Comparison of ENCODE assay signal across 30 cellular contexts in the genomic region with DNA sequence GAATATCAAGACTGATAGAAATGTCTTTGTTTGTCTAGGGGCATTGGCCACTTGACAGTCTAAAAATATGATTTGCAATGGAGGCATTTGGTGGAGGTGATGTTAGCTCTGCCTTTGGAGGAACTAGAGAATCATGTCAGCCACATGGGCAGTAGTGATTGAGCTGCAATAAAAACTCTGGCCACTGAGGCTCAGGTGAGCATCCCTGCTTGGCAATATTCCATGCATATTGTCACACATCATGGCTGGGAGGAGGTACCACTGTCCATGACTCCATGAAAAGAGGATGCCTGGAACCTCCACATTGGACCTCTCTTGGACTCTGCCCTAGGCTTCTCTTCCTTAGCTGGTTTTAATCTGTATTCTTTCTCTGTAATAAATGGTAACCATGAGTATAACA. TPM values are rescaled to one million over a fixed set of nuclear protein-coding genes. Genes with fewer than 3 reads are reported as not detected.
DNase-seq lines count a peak whose midpoint lies in the region; ATAC-seq, FAIRE-seq and TF ChIP-seq lines count a peak whose summit lies in the region.
"Had no signal": no experiment of that assay in that cellular context is flagged by ENCODE, and none has a peak within 500 bp of the region (broad histone marks: within the 10 kb centered on the region; RNA-seq: fewer than 3 reads in every experiment).

No MANE protein-coding gene starts in this region.

- in situ Hi-C loops in GM12878 (cut with MboI): loop anchor here (25.0 kb wide), 1 partner anchor 1745 kb away; no protein-coding TSS in a partner anchor

- BruUV-seq in GM12878 (replicated peaks; lab: Mats Ljungman, UMichigan): no TSS peak

- no peaks in the 10 kb centered on the region; a peak in 1 of 4 replicates for H3K27me3 ChIP-seq in GM12878 (replicated peaks in 1 of 2; ENCODE audit: control insufficient read depth in 2 of 2, insufficient read depth in 2 of 2, low read length in 1 of 2)

- H3K27me3 Mint-ChIP-seq in natural killer cell treated with Interleukin-12 subunit alpha and Interleukin-12 subunit beta and Interleukin-15 and Interleukin-18, amount 100 ng/mL, for 72 hours: peaks cover 6 to 20% of the 10 kb centered on the region in 2 donors
- H3K27me3 Mint-ChIP-seq in natural killer cell (ENCODE audit: low read depth in 2 of 2): peaks cover 32 to 53% of the 10 kb centered on the region in 2 donors
- peaks cover 5% of the 10 kb centered on the region for H3K27me3 Mint-ChIP-seq in IgD-negative memory B cell
- H3K27me3 Mint-ChIP-seq in stimulated activated naive B cell treated with anti-CD40 and anti-IgM and Interleukin-4, amounts not matched to agents 10 μg/mL and 1 μg/mL and 100 μg/mL, for 72 hours: no peaks in the 10 kb centered on the region
- H3K27me3 Mint-ChIP-seq in endothelial cell (ENCODE audit: unreplicated experiment): peaks cover 3% of the 10 kb centered on the region

- no peaks in the 10 kb centered on the region for H4K20me1 ChIP-seq in GM12878 (ENCODE audit: control insufficient read depth, insufficient read depth)

- SMC1A ChIA-PET in GM12878 (lab: Charles Lee; ENCODE audit: uncharacterized antibody, unreplicated experiment): interaction anchor here (0.9 to 8.6 kb wide), 7 partner anchors 13 to 40 kb away, joined by 3 to 319 read pairs (median 6); no protein-coding TSS in a partner anchor

- ATAC-seq in natural killer cell treated with Interleukin-12 subunit alpha and Interleukin-12 subunit beta and Interleukin-15 and Interleukin-18, amount 100 ng/mL, for 72 hours: no peak
- ATAC-seq in natural killer cell: no peak
- ATAC-seq in GM12878: no peak
- no peak for ATAC-seq in stimulated activated naive B cell treated with anti-CD40 and anti-IgM and Interleukin-4, amounts not matched to agents 10 μg/mL and 1 μg/mL and 100 μg/mL, for 72 hours (replicated peaks)
- no peak for ATAC-seq in HG03457 (IDR thresholded peaks at IDR 0.05; ENCODE audit: unreplicated experiment)
- ATAC-seq in GM19324 (IDR thresholded peaks at IDR 0.05; ENCODE audit: low FRiP score, unreplicated experiment): no peak

- CTCF ChIA-PET in GM12878 (lab: Yijun Ruan, JAX): interaction anchor here (1.2 to 1.8 kb wide), 3 partner anchors 9 to 40 kb away, joined by 3 to 12 read pairs (median 6); no protein-coding TSS in a partner anchor

- H3K36me3 Mint-ChIP-seq in natural killer cell treated with Interleukin-12 subunit alpha and Interleukin-12 subunit beta and Interleukin-15 and Interleukin-18, amount 100 ng/mL, for 72 hours: peaks cover 9% of the 10 kb centered on the region
- peaks cover 6% of the 10 kb centered on the region for H3K36me3 Mint-ChIP-seq in natural killer cell
- H3K36me3 Mint-ChIP-seq in IgD-negative memory B cell: no peaks in the 10 kb centered on the region
- H3K36me3 Mint-ChIP-seq in stimulated activated naive B cell treated with anti-CD40 and anti-IgM and Interleukin-4, amounts not matched to agents 10 μg/mL and 1 μg/mL and 100 μg/mL, for 72 hours: peaks cover 16 to 28% of the 10 kb centered on the region in 2 donors
- H3K36me3 Mint-ChIP-seq in endothelial cell (ENCODE audit: low read depth, unreplicated experiment): peaks cover 12% of the 10 kb centered on the region

- DNase-seq in natural killer cell treated with Interleukin-12 subunit alpha and Interleukin-12 subunit beta and Interleukin-15 and Interleukin-18, amount 100 ng/mL, for 72 hours (ENCODE audit: low spot score): no peak
- DNase-seq in natural killer cell: no peak
- DNase-seq in GM12878 (ENCODE audit: low read depth, low spot score): no peak
- DNase-seq in stimulated activated naive B cell treated with anti-CD40 and anti-IgM and Interleukin-4, amounts not matched to agents 10 μg/mL and 1 μg/mL and 100 μg/mL, for 72 hours: no peak
- DNase-seq in endothelial cell (ENCODE audit: low spot score): no peak
- DNase-seq: AML-193; CD8-positive, alpha-beta memory T cell; DMS 273 treated with DMSO at 0.1 percent for 48 hours; DMS79; GF-D8; GOT3; Kasumi-1; NCI-H1105; NCI-H1436 treated with DMSO at 0.1 percent for 48 hours; NCI-H187 treated with DMSO at 0.1 percent for 48 hours; NCI-H2107; NCI-H446; NCI-H526; NCI-H82; SHP77; T-helper 1 cell had no signal

- no peak overlapping the region for H3K4me3 ChIP-seq in GM12878
- H3K4me3 ChIP-seq: HAP-1 had no signal

- peaks cover 29 to 36% of the 10 kb centered on the region in 2 donors for H3K4me1 Mint-ChIP-seq in natural killer cell treated with Interleukin-12 subunit alpha and Interleukin-12 subunit beta and Interleukin-15 and Interleukin-18, amount 100 ng/mL, for 72 hours (ENCODE audit: low read depth in 2 of 2)
- H3K4me1 Mint-ChIP-seq in natural killer cell (peaks cover 0 to 13% of the 10 kb centered on the region in 2 donors), IgD-negative memory B cell (peaks cover 39 to 49% (median 43%) of the 10 kb centered on the region in 3 donors), endothelial cell (ENCODE audit: unreplicated experiment) (no peaks in the 10 kb centered on the region)
- H3K4me1 Mint-ChIP-seq in stimulated activated naive B cell treated with anti-CD40 and anti-IgM and Interleukin-4, amounts not matched to agents 10 μg/mL and 1 μg/mL and 100 μg/mL, for 72 hours: peaks cover 52 to 82% of the 10 kb centered on the region in 2 donors

- peaks cover 43% of the 10 kb centered on the region for H3K4me1 ChIP-seq in GM12878 (ENCODE audit: control insufficient read depth, insufficient read depth, low read length)
- H3K4me1 ChIP-seq: HAP-1 had no signal

- H3K36me3 ChIP-seq in GM12878 (ENCODE audit: control insufficient read depth in 2 of 2, insufficient read depth in 2 of 2, low read length in 1 of 2): no peaks in the 10 kb centered on the region
- H3K36me3 ChIP-seq: HAP-1 had no signal

- H3K4me2 ChIP-seq in GM12878 (ENCODE audit: control insufficient read depth, insufficient read depth): no peak overlapping the region

- intact Hi-C loops in natural killer cell (cut with micrococcal nuclease) (no loop called here), GM12878 (cut with micrococcal nuclease; ENCODE audit: unreplicated experiment) (loop anchor here (5.0 kb wide), 1 partner anchor 770 kb away; no protein-coding TSS in a partner anchor)

- TF ChIP-seq CTCF in natural killer cell (IDR thresholded peaks at IDR 0.05): no peak
- TF ChIP-seq CTCF in GM12878 (IDR thresholded peaks at IDR 0.05 in 2 of 3, conservative IDR thresholded peaks at IDR 0.05 in 1 of 3; ENCODE audit: control insufficient read depth in 2 of 3, extremely low read depth in 1 of 3, insufficient read depth in 1 of 3, low read depth in 3 of 3, low read length in 3 of 3): no peak
- no peak for TF ChIP-seq CTCF in endothelial cell (IDR thresholded peaks at IDR 0.05; ENCODE audit: unreplicated experiment)

- no peak overlapping the region for H2AFZ ChIP-seq in GM12878 (ENCODE audit: control insufficient read depth, low read depth, low read length)

- TF ChIP-seq POLR2A in GM12878 (IDR thresholded peaks at IDR 0.05; ENCODE audit: low read depth, low read length): no peak

- H3K4me3 Mint-ChIP-seq in natural killer cell treated with Interleukin-12 subunit alpha and Interleukin-12 subunit beta and Interleukin-15 and Interleukin-18, amount 100 ng/mL, for 72 hours: no peak overlapping the region
- H3K4me3 Mint-ChIP-seq in natural killer cell (no peak overlapping the region), IgD-negative memory B cell (peak overlapping the region in 2 of 4 donors; percentile 33 to 40), endothelial cell (ENCODE audit: unreplicated experiment) (no peak overlapping the region)
- H3K4me3 Mint-ChIP-seq in stimulated activated naive B cell treated with anti-CD40 and anti-IgM and Interleukin-4, amounts not matched to agents 10 μg/mL and 1 μg/mL and 100 μg/mL, for 72 hours: peak overlapping the region in 1 of 2 donors; percentile 76
- H3K4me3 Mint-ChIP-seq: CD14-positive monocyte; CD8-positive, alpha-beta memory T cell had no signal

- H3K9me3 Mint-ChIP-seq in natural killer cell treated with Interleukin-12 subunit alpha and Interleukin-12 subunit beta and Interleukin-15 and Interleukin-18, amount 100 ng/mL, for 72 hours: peaks cover 5% of the 10 kb centered on the region
- H3K9me3 Mint-ChIP-seq in natural killer cell (no peaks in the 10 kb centered on the region), IgD-negative memory B cell (peaks cover 0 to 4% (median 0%) of the 10 kb centered on the region in 3 donors), endothelial cell (ENCODE audit: unreplicated experiment) (peaks cover 8% of the 10 kb centered on the region)
- peaks cover 3 to 5% of the 10 kb centered on the region in 2 donors for H3K9me3 Mint-ChIP-seq in stimulated activated naive B cell treated with anti-CD40 and anti-IgM and Interleukin-4, amounts not matched to agents 10 μg/mL and 1 μg/mL and 100 μg/mL, for 72 hours

- POLR2A ChIA-PET in GM12878 (lab: Charles Lee): interaction anchor here (0.8 to 7.2 kb wide), 3 partner anchors 11 to 33 kb away, joined by 3 to 126 read pairs (median 56); a partner anchor contains a TSS

- no peak for TF ChIP-seq EP300 in GM12878 (IDR thresholded peaks at IDR 0.05; ENCODE audit: borderline replicate concordance in 1 of 2, control insufficient read depth in 1 of 2, low read depth in 2 of 2, low read length in 2 of 2)

- no peak for FAIRE-seq in GM12878 (lab: Jason Lieb, UNC)
- FAIRE-seq: A204.1, GM18507 had no signal

- H3K9me3 ChIP-seq in GM12878 (replicated peaks; ENCODE audit: control insufficient read depth, insufficient read depth, low read length): peaks cover 15% of the 10 kb centered on the region
- H3K9me3 ChIP-seq: HAP-1 had no signal

- TF ChIP-seq RAD21 in GM12878 (IDR thresholded peaks at IDR 0.05; ENCODE audit: insufficient read depth, low read depth, low read length): no peak

- no peak overlapping the region for H3K9ac ChIP-seq in GM12878 (ENCODE audit: control insufficient read depth, insufficient read depth, low read length)

- no peak overlapping the region for H3K27ac ChIP-seq in GM12878 (ENCODE audit: control insufficient read depth, insufficient read depth)
- H3K27ac ChIP-seq: HL-60, RWPE1 had no signal

- RAD21 ChIA-PET in GM12878 (lab: Charles Lee; ENCODE audit: unreplicated experiment): interaction anchor here (6.0 to 6.9 kb wide), 3 partner anchors 15 to 32 kb away, joined by 61 to 164 read pairs (median 111); a partner anchor contains a TSS

- H3K79me2 ChIP-seq in GM12878 (ENCODE audit: control insufficient read depth, insufficient read depth, low read length): no peaks in the 10 kb centered on the region

- peak overlapping the region; percentile 63 to 89 for H3K27ac Mint-ChIP-seq in natural killer cell treated with Interleukin-12 subunit alpha and Interleukin-12 subunit beta and Interleukin-15 and Interleukin-18, amount 100 ng/mL, for 72 hours
- H3K27ac Mint-ChIP-seq in natural killer cell (no peak overlapping the region), IgD-negative memory B cell (peak overlapping the region; percentile 26 to 98 (median 94)), endothelial cell (ENCODE audit: unreplicated experiment) (no peak overlapping the region)
- H3K27ac Mint-ChIP-seq in stimulated activated naive B cell treated with anti-CD40 and anti-IgM and Interleukin-4, amounts not matched to agents 10 μg/mL and 1 μg/mL and 100 μg/mL, for 72 hours: peak overlapping the region; percentile 99

RNA-seq across cellular contexts. Expression of a gene that starts 10.6 kb away (rescaled TPM):
- total RNA-seq in natural killer cell treated with Interleukin-12 subunit alpha and Interleukin-12 subunit beta and Interleukin-15 and Interleukin-18, amount 100 ng/mL, for 72 hours: 100 to 1,000 TPM in 1 of 2 donors, 10 to 100 TPM in 1; 31.4 to 124 TPM
- 100 to 1,000 TPM in 1 of 3 donors, 10 to 100 TPM in 2; 54.8 to 110 (median 64.3) TPM for total RNA-seq in natural killer cell
- polyA plus RNA-seq in IgD-negative memory B cell: 43.8 TPM
- 204 and 206 TPM in 2 replicates for total RNA-seq in GM12878 (2013; cell fraction: nucleolus; rRNA removed)
- total RNA-seq in GM12878 (2014; rRNA removed): 161 and 190 TPM in 2 replicates
- total RNA-seq in GM12878 (2014; rRNA removed; fragmentation: Illumina TruSeq; extraction: Trizol): 126 and 127 TPM in 2 replicates
- total RNA-seq in GM12878 (2021): 128 and 132 TPM in 2 replicates
- polyA plus RNA-seq in GM12878 (2011; ENCODE audit: low read depth): 62.9 TPM
- 121 and 129 TPM in 2 replicates for polyA plus RNA-seq in GM12878 (2011; rRNA removed)
- polyA plus RNA-seq in GM12878 (2011; cell fraction: cytosol; rRNA removed): 61.3 and 73.0 TPM in 2 replicates
- 61.7 and 74.8 TPM in 2 replicates for polyA plus RNA-seq in GM12878 (2011; cell fraction: nucleus; rRNA removed)
- polyA plus RNA-seq in GM12878 (2012): 55.9 and 78.6 TPM in 2 replicates
- 170 and 198 TPM in 2 replicates for polyA plus RNA-seq in GM12878 (2014; fragmentation: Illumina TruSeq; extraction: Trizol)
- 100 to 1,000 TPM; 120 to 174 TPM for polyA plus RNA-seq in GM12878 (2014; fragmentation: Nextera tagmentation; extraction: Ambion mirVana)
- 158 and 173 TPM in 2 replicates for polyA plus RNA-seq in GM12878 (2014; rRNA removed)
- 10 to 100 TPM; 76.1 to 78.6 TPM for polyA plus RNA-seq in GM12878 (2016; fragmentation: Nextera tagmentation; extraction: Ambion mirVana)
- polyA minus RNA-seq in GM12878 (2011; rRNA and poly(A)+ RNA removed): 48.8 and 53.4 TPM in 2 replicates
- polyA minus RNA-seq in GM12878 (2011; cell fraction: cytosol; rRNA and poly(A)+ RNA removed): 16.2 and 18.5 TPM in 2 replicates
- polyA minus RNA-seq in GM12878 (2011; cell fraction: nucleus; rRNA and poly(A)+ RNA removed): 14.9 and 19.7 TPM in 2 replicates
- 4.3 TPM for total RNA-seq in endothelial cell (ENCODE audit: unreplicated experiment)

Comparison
In these comparisons a context has a peak if more than half of its experiments do, and no peak if none do; other contexts are left out.
1. H3K27ac Mint-ChIP-seq: peak in natural killer cell treated with Interleukin-12 subunit alpha and Interleukin-12 subunit beta and Interleukin-15 and Interleukin-18, amount 100 ng/mL, for 72 hours (2 of 2), IgD-negative memory B cell (3 of 3) and stimulated activated naive B cell treated with anti-CD40 and anti-IgM and Interleukin-4, amounts not matched to agents 10 μg/mL and 1 μg/mL and 100 μg/mL, for 72 hours (single experiment); none in natural killer cell (0 of 2) and endothelial cell (single experiment).